8 cellular contexts compared by ENCODE assay signal in the genomic region with DNA sequence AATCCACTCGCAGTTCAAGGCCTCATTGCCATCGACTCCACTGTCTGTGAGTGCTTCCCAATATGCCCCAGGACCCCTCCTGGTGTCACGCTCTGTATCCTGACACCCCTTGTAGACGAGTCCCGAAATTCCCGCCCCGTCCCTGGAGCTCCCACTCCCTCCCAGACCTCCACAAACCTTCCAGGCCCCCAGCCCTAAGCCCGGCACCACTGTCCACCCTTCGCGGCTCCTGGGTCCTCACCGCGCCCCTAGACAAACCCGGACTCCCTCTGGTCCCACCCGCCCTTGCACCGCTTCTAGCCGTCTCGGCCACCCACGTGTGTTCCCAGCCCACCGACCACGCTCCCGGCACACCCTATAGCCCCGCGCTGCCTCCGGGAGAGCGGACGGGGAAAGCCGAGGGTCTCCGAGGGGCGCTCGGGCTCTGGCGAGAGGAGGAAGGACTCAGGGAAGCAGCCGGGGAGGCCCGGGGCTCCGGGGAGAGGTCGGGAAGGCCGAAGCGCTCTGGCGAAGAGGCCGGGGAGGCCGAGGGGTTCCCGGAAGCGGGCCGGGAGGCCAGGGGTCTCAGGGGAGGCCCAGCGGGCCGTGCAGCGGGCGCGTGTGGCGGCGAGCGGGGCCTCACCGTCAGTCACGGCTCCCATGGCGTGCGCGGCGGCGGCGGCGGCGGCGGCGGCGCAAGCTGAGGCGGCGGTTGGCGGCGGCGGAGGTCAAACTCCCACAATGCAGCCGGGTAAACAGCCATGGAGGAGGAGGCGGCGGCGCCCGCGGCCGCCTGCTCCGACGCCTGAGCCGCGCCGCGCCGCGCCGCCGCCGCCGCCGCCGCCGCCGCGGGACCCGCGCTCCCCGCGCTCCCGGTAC. TPM values are rescaled to one million over a fixed set of nuclear protein-coding genes. Genes with fewer than 3 reads are reported as not detected.
DNase-seq lines count a peak whose midpoint lies in the region; ATAC-seq and TF ChIP-seq lines count a peak whose summit lies in the region.

Gene ATXN7 (plus strand): TSS at position 718 of the 858 bp plus-strand sequence. CDS start 48,732 bp downstream, outside the sequence.
Gene THOC7 (minus strand): TSS at position 656 of the 858 bp plus-strand sequence. CDS start 15 bp downstream, at position 641.

- intact Hi-C loops in testis (cut with DNase I; ENCODE audit: low total_unique reads), result no loop called here

- H3K9ac ChIP-seq in BLaER1 treated with 17β-estradiol and CSF1 and Interleukin-3, amounts not matched to agents 10 nM and 100 nM, result peak within 1 kb of the TSS; percentile 97 to 100 (median 99)

- no peaks in the 10 kb centered on the region for H3K27me3 ChIP-seq in BLaER1 treated with 17β-estradiol and CSF1 and Interleukin-3, amounts not matched to agents 10 nM and 100 nM
- H3K27me3 ChIP-seq in RWPE2 (ENCODE audit: insufficient read depth, poor library complexity, severe bottlenecking) (no peaks in the 10 kb centered on the region), gastroesophageal sphincter (no peaks in the 10 kb centered on the region), testis (no peaks in the 10 kb centered on the region)

- peak within 1 kb of the TSS; percentile 82 to 98 (median 93) for H3K4me2 ChIP-seq in BLaER1 treated with 17β-estradiol and CSF1 and Interleukin-3, amounts not matched to agents 10 nM and 100 nM

- TF ChIP-seq CTCF in RWPE2 (IDR thresholded peaks at IDR 0.05; ENCODE audit: poor library complexity, severe bottlenecking), result no peak
- no peak for TF ChIP-seq CTCF in gastroesophageal sphincter (IDR thresholded peaks at IDR 0.05)
- no peak for TF ChIP-seq CTCF in testis (IDR thresholded peaks at IDR 0.05)

- peak; percentile 19 to 24 for TF ChIP-seq POLR2A in gastroesophageal sphincter (IDR thresholded peaks at IDR 0.05)
- no peak for TF ChIP-seq POLR2A in testis (IDR thresholded peaks at IDR 0.05)

- peaks cover 27 to 55% (median 30%) of the 10 kb centered on the region in 10 experiments for H3K4me1 ChIP-seq in BLaER1 treated with 17β-estradiol and CSF1 and Interleukin-3, amounts not matched to agents 10 nM and 100 nM
- H3K4me1 ChIP-seq in RWPE2 (ENCODE audit: insufficient read depth, poor library complexity, severe bottlenecking) (peaks cover 7% of the 10 kb centered on the region), gastroesophageal sphincter (peaks cover 5 to 37% (median 10%) of the 10 kb centered on the region in 3 donors), testis (peaks cover 14% of the 10 kb centered on the region)

- H3K4me3 ChIP-seq in BLaER1 treated with 17β-estradiol and CSF1 and Interleukin-3, amounts not matched to agents 10 nM and 100 nM, result peak within 1 kb of the TSS; percentile 81 to 95 (median 90)
- peak within 1 kb of the TSS; percentile 96 for H3K4me3 ChIP-seq in RWPE2 (ENCODE audit: severe bottlenecking)
- H3K4me3 ChIP-seq in gastroesophageal sphincter, result peak within 1 kb of the TSS; percentile 97 to 100
- peak within 1 kb of the TSS; percentile 96 to 98 for H3K4me3 ChIP-seq in testis

- H3K27ac ChIP-seq in BLaER1 treated with 17β-estradiol and CSF1 and Interleukin-3, amounts not matched to agents 10 nM and 100 nM, result peak within 1 kb of the TSS; percentile 96 to 100 (median 99)
- H3K27ac ChIP-seq in RWPE2 (ENCODE audit: poor library complexity, severe bottlenecking), result peak within 1 kb of the TSS; percentile 70
- peak within 1 kb of the TSS; percentile 90 to 95 (median 90) for H3K27ac ChIP-seq in gastroesophageal sphincter
- peak within 1 kb of the TSS; percentile 93 to 96 for H3K27ac ChIP-seq in testis

- WGBS in gastroesophageal sphincter (ENCODE audit: low coverage in 1 of 2), 2 donors, result 0% methylated on average over 7 to 11 of the region's 98 CpGs
- WGBS in testis, 2 donors, result 1% methylated on average over 14 to 86 of the region's 98 CpGs

- H3K36me3 ChIP-seq in BLaER1 treated with 17β-estradiol and CSF1 and Interleukin-3, amounts not matched to agents 10 nM and 100 nM, result peaks cover 4 to 30% (median 18%) of the 10 kb centered on the region in 11 experiments; a peak in 21 of 22 replicates
- peaks cover 6% of the 10 kb centered on the region for H3K36me3 ChIP-seq in RWPE2 (ENCODE audit: low read depth)
- H3K36me3 ChIP-seq in gastroesophageal sphincter, result no peaks in the 10 kb centered on the region
- no peaks in the 10 kb centered on the region for H3K36me3 ChIP-seq in testis (ENCODE audit: low read depth, missing control alignments)

- H3K9me3 ChIP-seq in BLaER1 treated with 17β-estradiol and CSF1 and Interleukin-3, amounts not matched to agents 10 nM and 100 nM (replicated peaks in 1 of 11), result no peaks in the 10 kb centered on the region
- H3K9me3 ChIP-seq in RWPE2 (ENCODE audit: severe bottlenecking), result no peaks in the 10 kb centered on the region
- no peaks in the 10 kb centered on the region for H3K9me3 ChIP-seq in gastroesophageal sphincter
- H3K9me3 ChIP-seq in testis, result no peaks in the 10 kb centered on the region

- TF ChIP-seq EP300 in gastroesophageal sphincter (IDR thresholded peaks at IDR 0.05), result no peak

- ATAC-seq in GM19043 (IDR thresholded peaks at IDR 0.05; ENCODE audit: low read depth, unreplicated experiment) (peak; percentile 68), HG03342 (IDR thresholded peaks at IDR 0.05; ENCODE audit: unreplicated experiment) (peak; percentile 68), RWPE2 (ENCODE audit: low read depth) (peak; percentile 75), gastroesophageal sphincter (peak; percentile 89)

- peaks cover 12 to 66% (median 35%) of the 10 kb centered on the region in 11 experiments; a peak in 17 of 22 replicates for H4K20me1 ChIP-seq in BLaER1 treated with 17β-estradiol and CSF1 and Interleukin-3, amounts not matched to agents 10 nM and 100 nM

- DNase-seq in RWPE2 (ENCODE audit: low spot score), result peak; percentile 60
- DNase-seq in activated naive CD4-positive, alpha-beta T cell treated with Interleukin-2 at 50 U/mL for 16 hours, result peak; percentile 76
- peak in 47 of 56 donors; percentile 8 to 74 (median 38) for DNase-seq in nucleus accumbens (lab: John Stamatoyannopoulos, UW)
- DNase-seq in testis, result peak; percentile 65

RNA-seq across cellular contexts. Expression of gene ATXN7, which starts in this region (rescaled TPM):
- total RNA-seq in gastroesophageal sphincter (10 to 100 TPM; 15.5 to 36.3 (median 19.8) TPM), testis (10 to 100 TPM; 46.0 to 47.6 TPM)
- polyA plus RNA-seq in testis (ENCODE audit: insufficient read depth, low read depth, low replicate concordance), result 30.9 TPM

RNA-seq across cellular contexts. Expression of gene THOC7, which starts in this region (rescaled TPM):
- total RNA-seq in gastroesophageal sphincter (10 to 100 TPM; 61.4 to 84.4 (median 81.1) TPM), testis (10 to 100 TPM; 22.5 to 42.9 TPM)
- 85.5 TPM for polyA plus RNA-seq in testis (ENCODE audit: insufficient read depth, low read depth, low replicate concordance)

Comparison
In these comparisons a context has a peak if more than half of its experiments do, and no peak if none do; other contexts are left out.
1. Peak in every context shown above with its lines: DNase-seq, ATAC-seq, H3K4me3 ChIP-seq and H3K27ac ChIP-seq.